ENCODE assay signal across 8 cellular contexts in genomic region chr18:48455555-48456478, GRCh38. TPM values are rescaled to one million over a fixed set of nuclear protein-coding genes. Genes with fewer than 3 reads are reported as not detected.
DNase-seq lines count a peak whose midpoint lies in the region; ATAC-seq and TF ChIP-seq lines count a peak whose summit lies in the region.

No MANE protein-coding gene starts in this region.

- no peak overlapping the region for H3K4me2 ChIP-seq in OCI-LY7 (ENCODE audit: low read length)

- no peaks in the 10 kb centered on the region for H4K20me1 ChIP-seq in OCI-LY7 (ENCODE audit: insufficient read depth, low read length)

- POLR2A ChIA-PET in OCI-LY7 (lab: Charles Lee) = interaction anchor here (0.6 kb wide), 1 partner anchor 105 kb away, joined by 6 read pairs; no protein-coding TSS in a partner anchor

- H3K4me3 ChIP-seq in cardiac fibroblast (replicated peaks in 1 of 2; ENCODE audit: low read depth in 2 of 2, low read length in 2 of 2) (no peak overlapping the region), coronary artery (no peak overlapping the region), OCI-LY7 (ENCODE audit: low read depth, low read length, poor library complexity, severe bottlenecking) (no peak overlapping the region)

- no peaks in the 10 kb centered on the region for H3K79me2 ChIP-seq in OCI-LY7 (ENCODE audit: insufficient read depth, low read depth, low read length)

- DNase-seq in GF-D8 (lab: John Stamatoyannopoulos, UW) (peak; percentile 71), T-helper 22 cell (ENCODE audit: low read depth) (peak; percentile 46), cardiac fibroblast (ENCODE audit: low read depth in 2 of 2) (peak; percentile 86 to 91), renal cortical epithelial cell (ENCODE audit: low read depth) (peak; percentile 99), COLO668 (lab: John Stamatoyannopoulos, UW; ENCODE audit: unreplicated experiment) (no peak), coronary artery (ENCODE audit: low spot score) (no peak), OCI-LY7 (ENCODE audit: low spot score) (no peak)

- BruUV-seq in OCI-LY7 (replicated peaks; lab: Mats Ljungman, UMichigan) = no TSS peak

- no peak overlapping the region for H2AFZ ChIP-seq in OCI-LY7 (ENCODE audit: low read length)

- no peak for ATAC-seq in GM21390 (IDR thresholded peaks at IDR 0.05; ENCODE audit: unreplicated experiment)

- no peaks in the 10 kb centered on the region for H3K4me1 ChIP-seq in OCI-LY7 (ENCODE audit: insufficient read depth, low read length, poor library complexity, severe bottlenecking)

- CTCF ChIA-PET in OCI-LY7 (lab: Charles Lee; ENCODE audit: unreplicated experiment) = no interaction called here

- H3K27ac ChIP-seq in coronary artery (peak overlapping the region in 1 of 2 donors; percentile 22), OCI-LY7 (ENCODE audit: low read depth, low read length, poor library complexity, severe bottlenecking) (no peak overlapping the region)

- intact Hi-C loops in OCI-LY7 (cut with micrococcal nuclease; ENCODE audit: unreplicated experiment) = no loop called here

- no peaks in the 10 kb centered on the region for H3K9me3 ChIP-seq in OCI-LY7 (ENCODE audit: low read length)

- TF ChIP-seq CTCF in cardiac fibroblast (IDR thresholded peaks at IDR 0.05; ENCODE audit: low read depth, low read length) (no peak), coronary artery (IDR thresholded peaks at IDR 0.05) (no peak), OCI-LY7 (conservative IDR thresholded peaks at IDR 0.05; ENCODE audit: low read length) (no peak)

- H3K9me2 ChIP-seq in OCI-LY7 (ENCODE audit: insufficient read depth, low read length) = no peaks in the 10 kb centered on the region

- no peaks in the 10 kb centered on the region for H3K36me3 ChIP-seq in OCI-LY7 (ENCODE audit: insufficient read depth, low read length)

RNA-seq across cellular contexts. Expression of gene ZBTB7C, which starts 46.6 kb away (rescaled TPM):
- 0.17 and 0.99 TPM in 2 replicates for total RNA-seq in renal cortical epithelial cell
- not detected in 2 replicates for total RNA-seq in OCI-LY7 (2014; rRNA removed; shearing (Covaris generic))
- not detected in 2 replicates for total RNA-seq in OCI-LY7 (2022)

Comparison
In these comparisons a context has a peak if more than half of its experiments do, and no peak if none do; other contexts are left out.
1. DNase-seq: peak in GF-D8 (single experiment), T-helper 22 cell (single experiment), cardiac fibroblast (2 of 2) and renal cortical epithelial cell (single experiment); none in COLO668 (single experiment), coronary artery (single experiment) and OCI-LY7 (single experiment).